In the genomic region with DNA sequence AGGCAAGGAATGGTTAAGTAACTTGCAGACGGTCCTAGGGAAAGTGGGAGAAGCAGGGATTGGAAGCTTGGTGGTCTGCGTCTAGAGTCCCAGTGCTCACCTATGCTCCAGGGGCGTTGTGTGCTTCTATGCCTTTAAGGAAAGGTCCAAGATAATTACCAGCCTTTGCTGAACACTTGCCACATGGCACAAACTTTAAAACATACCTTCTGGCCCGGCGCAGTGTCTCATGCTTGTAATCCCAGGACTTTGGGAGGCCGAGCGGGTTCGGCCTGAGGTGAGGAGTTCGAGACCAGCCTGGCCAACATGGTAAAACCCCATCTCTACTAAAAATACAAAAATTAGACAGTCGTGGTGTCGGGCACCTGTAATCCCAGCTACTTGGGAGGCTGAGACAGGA, we compare ENCODE assay signal across 1 cellular context.
TF ChIP-seq lines count a peak whose summit lies in the region.

No MANE protein-coding gene starts in this region.

TF ChIP-seq in A549, 52 proteins besides CTCF, POLR2A, EP300 and RAD21 (continued from another document):
- TF ChIP-seq ZFP36 (IDR thresholded peaks at IDR 0.05; ENCODE audit: borderline replicate concordance, partially characterized antibody) (no peak), HOXB5 (CRISPR knock-in tag; IDR thresholded peaks at IDR 0.05) (no peak)
TF ChIP-seq in A549: peak in this region for 0.
